ENCODE assay signal across 13 cellular contexts in genomic region chr10:7795605-7796004, GRCh38. TPM values are rescaled to one million over a fixed set of nuclear protein-coding genes. Genes with fewer than 3 reads are reported as not detected.
DNase-seq lines count a peak whose midpoint lies in the region; TF ChIP-seq lines count a peak whose summit lies in the region.
"Had no signal": no experiment of that assay in that cellular context is flagged by ENCODE, and none has a peak within 500 bp of the region (broad histone marks: within the 10 kb centered on the region; RNA-seq: fewer than 3 reads in every experiment).

No MANE protein-coding gene starts in this region.

- no peak overlapping the region for H3K14ac ChIP-seq in mesenchymal stem cell (ENCODE audit: low read length in 2 of 2)

- H2BK120ac ChIP-seq in mesenchymal stem cell (ENCODE audit: low read depth, low read length), result no peak overlapping the region

- H3K4me1 ChIP-seq in fibroblast of lung (ENCODE audit: control insufficient read depth, extremely low read depth, insufficient read depth, low read length) (peaks cover 10% of the 10 kb centered on the region), mesenchymal stem cell (ENCODE audit: control insufficient read depth, insufficient read depth, low read depth, low read length) (peaks cover 3% of the 10 kb centered on the region), OCI-LY7 (ENCODE audit: insufficient read depth, low read length, poor library complexity, severe bottlenecking) (peaks cover 4% of the 10 kb centered on the region)
- peaks cover 25% of the 10 kb centered on the region for H3K4me1 ChIP-seq in CD8-positive, alpha-beta memory T cell (ENCODE audit: insufficient read depth, low read length)

- no peaks in the 10 kb centered on the region for H3K27me3 Mint-ChIP-seq in CD8-positive, alpha-beta memory T cell

- DNase-seq in EH (ENCODE audit: low read depth), result peak; percentile 10
- peak; percentile 26 for DNase-seq in RPMI7951 (ENCODE audit: low read depth)
- peak; percentile 25 to 85 for DNase-seq in fibroblast of lung (ENCODE audit: low read depth in 2 of 2)
- DNase-seq in mesenchymal stem cell, result peak; percentile 43
- DNase-seq in OCI-M2 (lab: John Stamatoyannopoulos, UW; ENCODE audit: unreplicated experiment), result no peak
- no peak for DNase-seq in DMS53 (lab: John Stamatoyannopoulos, UW)
- no peak for DNase-seq in CD8-positive, alpha-beta memory T cell
- no peak for DNase-seq in OCI-LY7 (ENCODE audit: low spot score)
- DNase-seq: C1 segment of cervical spinal cord, hippocampal formation, NCI-H1436, NCI-H748 treated with DMSO at 0.1 percent for 48 hours had no signal

- CTCF ChIA-PET in CD8-positive, alpha-beta memory T cell (lab: Charles Lee), result interaction anchor here (1.8 kb wide), 1 partner anchor 8 kb away, joined by 4 read pairs; the partner anchor contains the start of genes ATP5F1C and KIN
- CTCF ChIA-PET in OCI-LY7 (lab: Charles Lee; ENCODE audit: unreplicated experiment), result no interaction called here

- POLR2A ChIA-PET in CD8-positive, alpha-beta memory T cell (lab: Charles Lee), result no interaction called here
- POLR2A ChIA-PET in OCI-LY7 (lab: Charles Lee), result no interaction called here

- H3K4me3 ChIP-seq in fibroblast of lung (replicated peaks in 1 of 4; ENCODE audit: control extremely low read depth in 1 of 4, insufficient read depth in 1 of 4, low read depth in 3 of 4, low read length in 4 of 4) (no peak overlapping the region), mesenchymal stem cell (ENCODE audit: insufficient read depth in 1 of 2, low read depth in 1 of 2, low read length in 2 of 2) (no peak overlapping the region), OCI-LY7 (ENCODE audit: low read depth, low read length, poor library complexity, severe bottlenecking) (no peak overlapping the region)
- no peak overlapping the region for H3K4me3 ChIP-seq in CD8-positive, alpha-beta memory T cell (ENCODE audit: low read length)
- H3K4me3 ChIP-seq: skin epidermis had no signal

- no peak overlapping the region for H4K91ac ChIP-seq in mesenchymal stem cell (ENCODE audit: low read length)

- H3K4me2 ChIP-seq in fibroblast of lung (ENCODE audit: extremely low read depth, insufficient read depth, low read length) (no peak overlapping the region), mesenchymal stem cell (ENCODE audit: low read length, poor library complexity, severe bottlenecking) (no peak overlapping the region), OCI-LY7 (ENCODE audit: low read length) (no peak overlapping the region)

- H3K27me3 ChIP-seq in fibroblast of lung (ENCODE audit: control insufficient read depth, insufficient read depth, low read length), result no peaks in the 10 kb centered on the region
- no peaks in the 10 kb centered on the region for H3K27me3 ChIP-seq in mesenchymal stem cell (ENCODE audit: control insufficient read depth in 1 of 2, insufficient read depth in 1 of 2, low read length in 2 of 2)
- no peaks in the 10 kb centered on the region for H3K27me3 ChIP-seq in CD8-positive, alpha-beta memory T cell (ENCODE audit: insufficient read depth, low read length, poor library complexity, severe bottlenecking)

- no peak overlapping the region for H3K18ac ChIP-seq in mesenchymal stem cell (ENCODE audit: low read depth in 1 of 2, low read length in 2 of 2)

- peaks cover 6 to 73% (median 20%) of the 10 kb centered on the region in 3 donors for H3K36me3 Mint-ChIP-seq in CD8-positive, alpha-beta memory T cell

- H2AK5ac ChIP-seq in mesenchymal stem cell (ENCODE audit: low read length, severe bottlenecking), result no peak overlapping the region

- no peak overlapping the region for H3K27ac ChIP-seq in fibroblast of lung (ENCODE audit: insufficient read depth, low read length)
- H3K27ac ChIP-seq in mesenchymal stem cell (ENCODE audit: low read length, poor library complexity, severe bottlenecking), result no peak overlapping the region
- H3K27ac ChIP-seq in CD8-positive, alpha-beta memory T cell (ENCODE audit: low read depth, low read length), result no peak overlapping the region
- H3K27ac ChIP-seq in OCI-LY7 (ENCODE audit: low read depth, low read length, poor library complexity, severe bottlenecking), result no peak overlapping the region
- H3K27ac ChIP-seq: skin epidermis had no signal

- H3K9ac ChIP-seq in fibroblast of lung (ENCODE audit: insufficient read depth, low read length) (no peak overlapping the region), mesenchymal stem cell (ENCODE audit: low read length) (no peak overlapping the region)

- H4K20me1 ChIP-seq in fibroblast of lung (ENCODE audit: control insufficient read depth, extremely low read depth, insufficient read depth, low read length) (no peaks in the 10 kb centered on the region), OCI-LY7 (ENCODE audit: insufficient read depth, low read length) (peaks cover 38% of the 10 kb centered on the region)

- H3K4ac ChIP-seq in mesenchymal stem cell (ENCODE audit: low read depth in 1 of 2, low read length in 2 of 2), result no peak overlapping the region

- WGBS in mesenchymal stem cell, result 93% methylated on average over 3 of the region's 4 CpGs

- H3K23ac ChIP-seq in mesenchymal stem cell (ENCODE audit: low read length in 2 of 2), result no peak overlapping the region

- H3K79me1 ChIP-seq in mesenchymal stem cell (replicated peaks; ENCODE audit: low read length, poor library complexity, severe bottlenecking), result peaks cover 3% of the 10 kb centered on the region

- H2AFZ ChIP-seq in fibroblast of lung (ENCODE audit: low read length), result no peak overlapping the region
- no peak overlapping the region for H2AFZ ChIP-seq in mesenchymal stem cell (ENCODE audit: low read depth, low read length)
- no peak overlapping the region for H2AFZ ChIP-seq in OCI-LY7 (ENCODE audit: low read length)

- H2BK15ac ChIP-seq in mesenchymal stem cell (ENCODE audit: low read depth, poor library complexity, severe bottlenecking), result no peak overlapping the region

- no peak overlapping the region for H2BK5ac ChIP-seq in mesenchymal stem cell (ENCODE audit: low read depth, low read length, poor library complexity, severe bottlenecking)

- peak overlapping the region in 1 of 7 donors; percentile 21 for H3K4me3 Mint-ChIP-seq in CD8-positive, alpha-beta memory T cell

- TF ChIP-seq CTCF in fibroblast of lung (conservative IDR thresholded peaks at IDR 0.05 in 1 of 2, IDR thresholded peaks at IDR 0.05 in 1 of 2; ENCODE audit: low read depth in 1 of 2, low read length in 2 of 2) (no peak), OCI-LY7 (conservative IDR thresholded peaks at IDR 0.05; ENCODE audit: low read length) (no peak)

- no peaks in the 10 kb centered on the region for H3K9me3 Mint-ChIP-seq in CD8-positive, alpha-beta memory T cell

- peaks cover 2% of the 10 kb centered on the region for H3K36me3 ChIP-seq in fibroblast of lung (ENCODE audit: control insufficient read depth, insufficient read depth, low read length)
- peaks cover 8 to 55% of the 10 kb centered on the region in 2 experiments for H3K36me3 ChIP-seq in mesenchymal stem cell (ENCODE audit: control insufficient read depth in 1 of 2, insufficient read depth in 2 of 2, low read depth in 1 of 2, low read length in 2 of 2)
- peaks cover 21% of the 10 kb centered on the region for H3K36me3 ChIP-seq in CD8-positive, alpha-beta memory T cell (ENCODE audit: insufficient read depth, low read length)
- peaks cover 95% of the 10 kb centered on the region for H3K36me3 ChIP-seq in OCI-LY7 (ENCODE audit: insufficient read depth, low read length)

- H4K8ac ChIP-seq in mesenchymal stem cell (ENCODE audit: low read length), result no peak overlapping the region

- H3K9me3 ChIP-seq in fibroblast of lung (ENCODE audit: control insufficient read depth, insufficient read depth, low read depth, low read length) (no peaks in the 10 kb centered on the region), mesenchymal stem cell (ENCODE audit: control insufficient read depth, low read length) (no peaks in the 10 kb centered on the region), OCI-LY7 (ENCODE audit: low read length) (no peaks in the 10 kb centered on the region)
- H3K9me3 ChIP-seq in CD8-positive, alpha-beta memory T cell (ENCODE audit: low read length), result no peaks in the 10 kb centered on the region

- H3K27ac Mint-ChIP-seq in CD8-positive, alpha-beta memory T cell, result peak overlapping the region in 3 of 8 donors; percentile 0 to 31 (median 4)

- H3K4me1 Mint-ChIP-seq in CD8-positive, alpha-beta memory T cell, result peaks cover 55 to 65% (median 62%) of the 10 kb centered on the region in 3 donors

- no TSS peak for BruUV-seq in OCI-LY7 (replicated peaks; lab: Mats Ljungman, UMichigan)

- intact Hi-C loops in OCI-LY7 (cut with micrococcal nuclease; ENCODE audit: unreplicated experiment), result no loop called here

- no peaks in the 10 kb centered on the region for H3K9me2 ChIP-seq in OCI-LY7 (ENCODE audit: insufficient read depth, low read length)

- H2BK12ac ChIP-seq in mesenchymal stem cell (ENCODE audit: low read length in 2 of 2), result no peak overlapping the region

- H3K79me2 ChIP-seq in fibroblast of lung (ENCODE audit: control insufficient read depth, insufficient read depth, low read length) (peaks cover 58% of the 10 kb centered on the region), OCI-LY7 (ENCODE audit: insufficient read depth, low read depth, low read length) (peaks cover 65% of the 10 kb centered on the region)

RNA-seq across cellular contexts. Expression of gene ATP5F1C, which starts 7.6 kb away (rescaled TPM):
- total RNA-seq in RPMI7951 (2014; rRNA removed; shearing (Covaris generic)), result 525 and 547 TPM in 2 replicates
- total RNA-seq in fibroblast of lung (170 and 172 TPM in 2 replicates), OCI-LY7 (2022) (283 and 304 TPM in 2 replicates)
- polyA plus RNA-seq in fibroblast of lung, result 331 and 353 TPM in 2 replicates
- polyA plus RNA-seq in fibroblast of lung (2012), result 279 and 293 TPM in 2 replicates
- 28.4 and 41.2 TPM in 2 replicates for polyA minus RNA-seq in fibroblast of lung (ENCODE audit: low replicate concordance)
- 375 TPM for polyA plus RNA-seq in mesenchymal stem cell (2013, experiment 1 of 2)
- polyA plus RNA-seq in mesenchymal stem cell (2013, experiment 2 of 2), result 397 TPM
- total RNA-seq in CD8-positive, alpha-beta memory T cell, result 100 to 1,000 TPM; 272 to 309 TPM
- polyA plus RNA-seq in CD8-positive, alpha-beta memory T cell, result 370 TPM
- 221 and 242 TPM in 2 replicates for total RNA-seq in OCI-LY7 (2014; rRNA removed; shearing (Covaris generic))

RNA-seq across cellular contexts. Expression of gene KIN, which starts 7.8 kb away (rescaled TPM):
- 19.4 and 27.5 TPM in 2 replicates for total RNA-seq in RPMI7951 (2014; rRNA removed; shearing (Covaris generic))
- total RNA-seq in fibroblast of lung, result 7.2 and 10.1 TPM in 2 replicates
- 8.9 and 9.6 TPM in 2 replicates for polyA plus RNA-seq in fibroblast of lung
- 11.1 and 13.4 TPM in 2 replicates for polyA plus RNA-seq in fibroblast of lung (2012)
- 0.04 and 0.55 TPM in 2 replicates for polyA minus RNA-seq in fibroblast of lung (ENCODE audit: low replicate concordance)
- 14.8 TPM for polyA plus RNA-seq in mesenchymal stem cell (2013, experiment 1 of 2)
- polyA plus RNA-seq in mesenchymal stem cell (2013, experiment 2 of 2), result 15.7 TPM
- total RNA-seq in CD8-positive, alpha-beta memory T cell, result 10 to 100 TPM; 15.4 to 17.7 TPM
- 4.8 TPM for polyA plus RNA-seq in CD8-positive, alpha-beta memory T cell
- 12.0 and 14.3 TPM in 2 replicates for total RNA-seq in OCI-LY7 (2014; rRNA removed; shearing (Covaris generic))
- total RNA-seq in OCI-LY7 (2022), result 13.6 and 15.5 TPM in 2 replicates

RNA-seq across cellular contexts. Expression of gene TAF3, which starts 22.7 kb away (rescaled TPM):
- 1.6 and 2.5 TPM in 2 replicates for total RNA-seq in RPMI7951 (2014; rRNA removed; shearing (Covaris generic))
- total RNA-seq in fibroblast of lung, result 1.5 and 2.1 TPM in 2 replicates
- 4.0 and 5.0 TPM in 2 replicates for polyA plus RNA-seq in fibroblast of lung
- 5.2 and 5.8 TPM in 2 replicates for polyA plus RNA-seq in fibroblast of lung (2012)
- polyA minus RNA-seq in fibroblast of lung (ENCODE audit: low replicate concordance), result 0.51 and 2.4 TPM in 2 replicates
- 7.7 TPM for polyA plus RNA-seq in mesenchymal stem cell (2013, experiment 1 of 2)
- 7.7 TPM for polyA plus RNA-seq in mesenchymal stem cell (2013, experiment 2 of 2)
- total RNA-seq in CD8-positive, alpha-beta memory T cell, result 10 to 100 TPM; 22.5 to 22.6 TPM
- 16.9 TPM for polyA plus RNA-seq in CD8-positive, alpha-beta memory T cell
- total RNA-seq in OCI-LY7 (2014; rRNA removed; shearing (Covaris generic)), result 3.8 and 4.4 TPM in 2 replicates
- 11.1 and 12.0 TPM in 2 replicates for total RNA-seq in OCI-LY7 (2022)

Comparison
In these comparisons a context has a peak if more than half of its experiments do, and no peak if none do; other contexts are left out.
1. DNase-seq: peak in EH (single experiment), RPMI7951 (single experiment), fibroblast of lung (2 of 2) and mesenchymal stem cell (single experiment); none in OCI-M2 (single experiment), DMS53 (single experiment), CD8-positive, alpha-beta memory T cell (0 of 5) and OCI-LY7 (single experiment).